In genomic region chr20:53599039-53599362, GRCh38 we compare ENCODE assay signal across 17 cellular contexts. TPM values are rescaled to one million over a fixed set of nuclear protein-coding genes. Genes with fewer than 3 reads are reported as not detected.
DNase-seq lines count a peak whose midpoint lies in the region; ATAC-seq and TF ChIP-seq lines count a peak whose summit lies in the region.
"Had no signal": no experiment of that assay in that cellular context is flagged by ENCODE, and none has a peak within 500 bp of the region (broad histone marks: within the 10 kb centered on the region; RNA-seq: fewer than 3 reads in every experiment).

No MANE protein-coding gene starts in this region.

- H3K18ac ChIP-seq in neuronal stem cell (ENCODE audit: low read length), result no peak overlapping the region

- H2AFZ ChIP-seq in OCI-LY7 (ENCODE audit: low read length) (no peak overlapping the region), neuronal stem cell (ENCODE audit: low read length) (no peak overlapping the region)

- 0 out of 2 replicates have a peak overlapping the region, but pooled peaks have one; percentile 12 for H3K4me2 ChIP-seq in OCI-LY7 (ENCODE audit: low read length)
- H3K4me2 ChIP-seq in neuronal stem cell (ENCODE audit: insufficient read depth, low read length, poor library complexity, severe bottlenecking), result no peak overlapping the region

- H2BK15ac ChIP-seq in neuronal stem cell (ENCODE audit: low read length), result no peak overlapping the region

- BruUV-seq in OCI-LY7 (replicated peaks; lab: Mats Ljungman, UMichigan), result no TSS peak

- no peak overlapping the region for H3K9ac ChIP-seq in neuronal stem cell (ENCODE audit: low read depth, low read length, poor library complexity)

- H3K27me3 Mint-ChIP-seq in T-helper 1 cell treated with Interleukin-12 subunit alpha and Interleukin-12 subunit beta and Interleukin-4 antibody, amounts not matched to agents 30 μg/mL and 1 μg/mL, for 36 hours (ENCODE audit: low read depth), result no peaks in the 10 kb centered on the region
- no peaks in the 10 kb centered on the region for H3K27me3 Mint-ChIP-seq in central memory CD8-positive, alpha-beta T cell

- no CpG with 5 or more reads among the region's 2 CpGs for WGBS in neuronal stem cell (ENCODE audit: extremely low coverage in 2 of 2, insufficient read length in 2 of 2, insufficient replicate concordance in 1 of 2), 2 donors

- H3K27ac Mint-ChIP-seq in T-helper 1 cell treated with Interleukin-12 subunit alpha and Interleukin-12 subunit beta and Interleukin-4 antibody, amounts not matched to agents 30 μg/mL and 1 μg/mL, for 36 hours, result peak overlapping the region; percentile 92
- peak overlapping the region; percentile 32 for H3K27ac Mint-ChIP-seq in central memory CD8-positive, alpha-beta T cell (ENCODE audit: low read depth)

- peak overlapping the region; percentile 54 for H3K4me3 Mint-ChIP-seq in T-helper 1 cell treated with Interleukin-12 subunit alpha and Interleukin-12 subunit beta and Interleukin-4 antibody, amounts not matched to agents 30 μg/mL and 1 μg/mL, for 36 hours
- H3K4me3 Mint-ChIP-seq in central memory CD8-positive, alpha-beta T cell, result no peak overlapping the region

- peaks cover 22% of the 10 kb centered on the region for H3K36me3 Mint-ChIP-seq in T-helper 1 cell treated with Interleukin-12 subunit alpha and Interleukin-12 subunit beta and Interleukin-4 antibody, amounts not matched to agents 30 μg/mL and 1 μg/mL, for 36 hours (ENCODE audit: low read depth)
- H3K36me3 Mint-ChIP-seq in central memory CD8-positive, alpha-beta T cell (ENCODE audit: insufficient read depth), result peaks cover 4% of the 10 kb centered on the region

- no peak for DNase-seq in T-helper 1 cell
- DNase-seq in OCI-LY7 (ENCODE audit: low spot score), result no peak
- DNase-seq in central memory CD8-positive, alpha-beta T cell (ENCODE audit: low spot score in 2 of 2), result no peak
- DNase-seq in neuronal stem cell (ENCODE audit: low spot score), result no peak
- DNase-seq in D341Med (ENCODE audit: low spot score), result no peak
- DNase-seq: activated effector memory CD4-positive, alpha-beta T cell treated with anti-CD3 and anti-CD28 coated beads, Interleukin-2, amount 50 U/mL, for 16 hours; caudate nucleus; left lung; MV-4-11; nucleus accumbens had no signal

- H3K36me3 ChIP-seq in OCI-LY7 (ENCODE audit: insufficient read depth, low read length) (no peaks in the 10 kb centered on the region), neuronal stem cell (replicated peaks in 1 of 2; ENCODE audit: control insufficient read depth in 2 of 2, insufficient read depth in 2 of 2, low read length in 2 of 2) (no peaks in the 10 kb centered on the region)
- H3K36me3 ChIP-seq: HAP-1, left lung had no signal

- H3K9me3 Mint-ChIP-seq in T-helper 1 cell treated with Interleukin-12 subunit alpha and Interleukin-12 subunit beta and Interleukin-4 antibody, amounts not matched to agents 30 μg/mL and 1 μg/mL, for 36 hours, result no peaks in the 10 kb centered on the region
- no peaks in the 10 kb centered on the region for H3K9me3 Mint-ChIP-seq in central memory CD8-positive, alpha-beta T cell

- CTCF ChIA-PET in OCI-LY7 (lab: Charles Lee; ENCODE audit: unreplicated experiment), result no interaction called here

- H3K79me2 ChIP-seq in OCI-LY7 (ENCODE audit: insufficient read depth, low read depth, low read length), result no peaks in the 10 kb centered on the region

- H2BK120ac ChIP-seq in neuronal stem cell (ENCODE audit: low read depth, low read length), result no peak overlapping the region

- H4K91ac ChIP-seq in neuronal stem cell (ENCODE audit: low read depth, low read length, poor library complexity), result no peak overlapping the region

- H2AK5ac ChIP-seq in neuronal stem cell (ENCODE audit: low read depth, low read length), result peak overlapping the region; percentile 2

- H3K27ac ChIP-seq in OCI-LY7 (ENCODE audit: low read depth, low read length, poor library complexity, severe bottlenecking), result no peak overlapping the region
- H3K27ac ChIP-seq in neuronal stem cell (replicated peaks; ENCODE audit: low read length), result no peak overlapping the region
- H3K27ac ChIP-seq: 22Rv1, epithelial cell of prostate, left lung had no signal

- no peaks in the 10 kb centered on the region for H3K27me3 ChIP-seq in neuronal stem cell (ENCODE audit: control insufficient read depth in 3 of 3, insufficient read depth in 3 of 3, low read depth in 1 of 3, low read length in 3 of 3)

- peaks cover 16% of the 10 kb centered on the region for H3K4me1 ChIP-seq in OCI-LY7 (ENCODE audit: insufficient read depth, low read length, poor library complexity, severe bottlenecking)
- peaks cover 5 to 23% of the 10 kb centered on the region in 2 donors for H3K4me1 ChIP-seq in neuronal stem cell (ENCODE audit: control insufficient read depth in 2 of 2, insufficient read depth in 1 of 2, low read depth in 1 of 2, low read length in 2 of 2)

- H4K20me1 ChIP-seq in OCI-LY7 (ENCODE audit: insufficient read depth, low read length), result no peaks in the 10 kb centered on the region

- H3K9me3 ChIP-seq in OCI-LY7 (ENCODE audit: low read length), result no peaks in the 10 kb centered on the region
- H3K9me3 ChIP-seq in neuronal stem cell (replicated peaks in 1 of 2; ENCODE audit: control insufficient read depth in 2 of 2, insufficient read depth in 1 of 2, low read depth in 1 of 2, low read length in 2 of 2), result no peaks in the 10 kb centered on the region
- H3K9me3 ChIP-seq: HAP-1, left lung had no signal

- H3K23ac ChIP-seq in neuronal stem cell (ENCODE audit: low read depth, low read length, poor library complexity), result no peak overlapping the region

- no peaks in the 10 kb centered on the region for H3K9me2 ChIP-seq in OCI-LY7 (ENCODE audit: insufficient read depth, low read length)

- intact Hi-C loops in OCI-LY7 (cut with micrococcal nuclease; ENCODE audit: unreplicated experiment), result no loop called here

- POLR2A ChIA-PET in OCI-LY7 (lab: Charles Lee), result interaction anchor here (1.3 kb wide), 1 partner anchor 299 kb away, joined by 3 read pairs; no protein-coding TSS in a partner anchor

- H3K79me1 ChIP-seq in neuronal stem cell (ENCODE audit: low read depth, low read length), result no peaks in the 10 kb centered on the region

- H2BK12ac ChIP-seq in neuronal stem cell (ENCODE audit: low read length), result no peak overlapping the region

- H3K4ac ChIP-seq in neuronal stem cell (ENCODE audit: low read length), result no peak overlapping the region

- peaks cover 56% of the 10 kb centered on the region for H3K4me1 Mint-ChIP-seq in T-helper 1 cell treated with Interleukin-12 subunit alpha and Interleukin-12 subunit beta and Interleukin-4 antibody, amounts not matched to agents 30 μg/mL and 1 μg/mL, for 36 hours (ENCODE audit: low read depth)
- peaks cover 48% of the 10 kb centered on the region for H3K4me1 Mint-ChIP-seq in central memory CD8-positive, alpha-beta T cell

- H4K8ac ChIP-seq in neuronal stem cell (ENCODE audit: low read depth, low read length), result no peak overlapping the region

- no peak for ATAC-seq in central memory CD8-positive, alpha-beta T cell (replicated peaks; ENCODE audit: extremely low read depth, poor library complexity, severe bottlenecking)
- ATAC-seq in HG03571 (IDR thresholded peaks at IDR 0.05; ENCODE audit: unreplicated experiment) (no peak), HG02840 (IDR thresholded peaks at IDR 0.05; ENCODE audit: low FRiP score, unreplicated experiment) (no peak)
- ATAC-seq: left lung had no signal

- no peak overlapping the region for H3K4me3 ChIP-seq in OCI-LY7 (ENCODE audit: low read depth, low read length, poor library complexity, severe bottlenecking)
- H3K4me3 ChIP-seq in neuronal stem cell (ENCODE audit: low read length in 2 of 2), result no peak overlapping the region
- H3K4me3 ChIP-seq: HAP-1, left lung, skin epidermis had no signal

- no peak for TF ChIP-seq CTCF in OCI-LY7 (conservative IDR thresholded peaks at IDR 0.05; ENCODE audit: low read length)

- H3K14ac ChIP-seq in neuronal stem cell (ENCODE audit: low read length), result no peak overlapping the region

- H2BK5ac ChIP-seq in neuronal stem cell (ENCODE audit: low read length), result no peak overlapping the region

RNA-seq across cellular contexts. Expression of gene ZNF217, which starts 5.4 kb away (rescaled TPM):
- total RNA-seq in OCI-LY7 (2014; rRNA removed; shearing (Covaris generic)), result 35.1 and 39.7 TPM in 2 replicates
- total RNA-seq in OCI-LY7 (2022), result 68.4 and 77.0 TPM in 2 replicates
- 31.6 TPM for polyA plus RNA-seq in neuronal stem cell (2013, experiment 1 of 2)
- polyA plus RNA-seq in neuronal stem cell (2013, experiment 2 of 2), result 32.6 TPM
